ENCODE assay signal across 22 cellular contexts in the genomic region with DNA sequence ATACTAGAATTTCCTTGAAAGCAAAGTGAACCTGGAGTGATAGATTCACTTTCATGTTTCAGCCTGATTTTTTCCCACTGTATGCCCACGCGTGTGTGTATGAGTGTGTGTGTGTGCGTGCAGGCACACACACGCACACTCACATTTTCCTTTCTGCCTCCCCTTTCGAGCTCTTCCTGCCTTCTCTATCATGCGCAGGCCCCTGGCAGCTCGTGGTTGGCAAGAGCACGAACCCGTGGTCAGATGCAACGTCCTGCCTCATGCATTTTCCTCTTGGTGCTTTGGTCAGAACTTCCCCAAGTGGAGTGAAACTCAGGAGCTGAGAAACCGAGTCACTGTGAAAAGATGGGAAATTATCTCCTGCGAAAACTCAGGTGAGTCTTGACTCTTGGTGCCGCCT. TPM values are rescaled to one million over a fixed set of nuclear protein-coding genes. Genes with fewer than 3 reads are reported as not detected.
DNase-seq lines count a peak whose midpoint lies in the region; ATAC-seq and TF ChIP-seq lines count a peak whose summit lies in the region.
"Had no signal": no experiment of that assay in that cellular context is flagged by ENCODE, and none has a peak within 500 bp of the region (broad histone marks: within the 10 kb centered on the region; RNA-seq: fewer than 3 reads in every experiment).

TSS of gene GCSAML (plus strand) at position 288 of the 400 bp plus-strand sequence. CDS start at position 346, 58 bp downstream.

- H3K4me1 Mint-ChIP-seq in activated CD4-positive, alpha-beta T cell treated with anti-CD3 and anti-CD28 coated beads, Interleukin-2, amount 10 ng/mL, durations not matched to agents 7 days and 5 days: peaks cover 8% of the 10 kb centered on the region
- H3K4me1 Mint-ChIP-seq in activated T-helper 17 cell treated with anti-CD3 and anti-CD28 coated beads, Interleukin-2, amount 50 U/mL, for 72 hours: peaks cover 8% of the 10 kb centered on the region
- peaks cover 11 to 13% of the 10 kb centered on the region in 2 donors for H3K4me1 Mint-ChIP-seq in natural killer cell

- H3K4me3 Mint-ChIP-seq in activated CD4-positive, alpha-beta T cell treated with anti-CD3 and anti-CD28 coated beads, Interleukin-2, amount 10 ng/mL, durations not matched to agents 7 days and 5 days: no peak within 1 kb of the TSS
- H3K4me3 Mint-ChIP-seq in activated T-helper 17 cell treated with anti-CD3 and anti-CD28 coated beads, Interleukin-2, amount 50 U/mL, for 72 hours: peak within 1 kb of the TSS; percentile 15
- H3K4me3 Mint-ChIP-seq in natural killer cell: peak within 1 kb of the TSS; percentile 17
- H3K4me3 Mint-ChIP-seq: activated B cell treated with CpG ODN at 0.5 μM for 24 hours; activated CD8-positive, alpha-beta memory T cell treated with anti-CD3 and anti-CD28 coated beads, Interleukin-2, amount 10 ng/mL, durations not matched to agents 7 days and 5 days; neural progenitor cell; T-helper 17 cell had no signal

- TF ChIP-seq CTCF in natural killer cell (IDR thresholded peaks at IDR 0.05): no peak

- intact Hi-C loops in natural killer cell (cut with micrococcal nuclease) (no loop called here), head of caudate nucleus (cut with DNase I) (no loop called here)

- H3K36me3 Mint-ChIP-seq in activated CD4-positive, alpha-beta T cell treated with anti-CD3 and anti-CD28 coated beads, Interleukin-2, amount 10 ng/mL, durations not matched to agents 7 days and 5 days (ENCODE audit: low read depth): no peaks in the 10 kb centered on the region
- no peaks in the 10 kb centered on the region for H3K36me3 Mint-ChIP-seq in activated T-helper 17 cell treated with anti-CD3 and anti-CD28 coated beads, Interleukin-2, amount 50 U/mL, for 72 hours (ENCODE audit: low read depth)
- H3K36me3 Mint-ChIP-seq in natural killer cell: no peaks in the 10 kb centered on the region
- H3K36me3 Mint-ChIP-seq: activated CD8-positive, alpha-beta memory T cell treated with anti-CD3 and anti-CD28 coated beads, Interleukin-2, amount 10 ng/mL, durations not matched to agents 7 days and 5 days; neural progenitor cell had no signal

- CTCF ChIA-PET in activated CD4-positive, alpha-beta T cell treated with anti-CD3 and anti-CD28 coated beads, Interleukin-2, amount 10 ng/mL, durations not matched to agents 7 days and 5 days (lab: Charles Lee): no interaction called here
- CTCF ChIA-PET in HEK293T (lab: Yijun Ruan, JAX): no interaction called here

- ATAC-seq in activated T-helper 17 cell treated with anti-CD3 and anti-CD28 coated beads, Interleukin-2, amount 50 U/mL, for 72 hours (replicated peaks): peak; percentile 64
- ATAC-seq in natural killer cell: peak in 2 of 3 donors; percentile 27 to 28
- ATAC-seq: activated CD8-positive, alpha-beta memory T cell treated with anti-CD3 and anti-CD28 coated beads, Interleukin-2, amount 10 ng/mL, durations not matched to agents 7 days and 5 days; T-helper 17 cell had no signal

- POLR2A ChIA-PET in activated CD4-positive, alpha-beta T cell treated with anti-CD3 and anti-CD28 coated beads, Interleukin-2, amount 10 ng/mL, durations not matched to agents 7 days and 5 days (lab: Charles Lee): no interaction called here
- POLR2A ChIA-PET in HEK293T (lab: Yijun Ruan, JAX): no interaction called here

- peak; percentile 36 for DNase-seq in activated CD4-positive, alpha-beta T cell treated with anti-CD3 and anti-CD28 coated beads for 48 hours
- no peak for DNase-seq in activated CD4-positive, alpha-beta T cell treated with anti-CD3 and anti-CD28 coated beads, Interleukin-2, amount 10 ng/mL, durations not matched to agents 7 days and 5 days
- DNase-seq in HUDEP-2 (lab: John Stamatoyannopoulos, UW; ENCODE audit: unreplicated experiment in 76 of 76) (peak in 42 of 76 experiments; percentile 2 to 69 (median 19)), natural killer cell (no peak), head of caudate nucleus (no peak), HEK293T (ENCODE audit: extremely low spot score) (no peak), NCI-H2029 treated with DMSO at 0.1 percent for 48 hours (lab: John Stamatoyannopoulos, UW) (no peak)
- DNase-seq: activated B cell treated with CpG ODN at 0.5 μM for 24 hours; activated CD8-positive, alpha-beta memory T cell treated with anti-CD3 and anti-CD28 coated beads, Interleukin-2, amount 10 ng/mL, durations not matched to agents 7 days and 5 days; activated effector memory CD4-positive, alpha-beta T cell treated with anti-CD3 and anti-CD28 coated beads, Interleukin-2, amount 50 U/mL, for 16 hours; cortex of kidney; EL; hippocampal formation; MM.1S; NCI-H1694 treated with DMSO at 0.1 percent for 48 hours; T-helper 17 cell; upper lobe of left lung had no signal

- no peaks in the 10 kb centered on the region for H3K9me3 Mint-ChIP-seq in activated CD4-positive, alpha-beta T cell treated with anti-CD3 and anti-CD28 coated beads, Interleukin-2, amount 10 ng/mL, durations not matched to agents 7 days and 5 days
- H3K9me3 Mint-ChIP-seq in activated T-helper 17 cell treated with anti-CD3 and anti-CD28 coated beads, Interleukin-2, amount 50 U/mL, for 72 hours: no peaks in the 10 kb centered on the region
- H3K9me3 Mint-ChIP-seq in natural killer cell: no peaks in the 10 kb centered on the region
- H3K9me3 Mint-ChIP-seq: activated B cell treated with CpG ODN at 0.5 μM for 24 hours, neural progenitor cell had no signal

- no peak within 1 kb of the TSS for H3K27ac Mint-ChIP-seq in activated CD4-positive, alpha-beta T cell treated with anti-CD3 and anti-CD28 coated beads, Interleukin-2, amount 10 ng/mL, durations not matched to agents 7 days and 5 days
- no peak within 1 kb of the TSS for H3K27ac Mint-ChIP-seq in activated T-helper 17 cell treated with anti-CD3 and anti-CD28 coated beads, Interleukin-2, amount 50 U/mL, for 72 hours
- no peak within 1 kb of the TSS for H3K27ac Mint-ChIP-seq in natural killer cell
- H3K27ac Mint-ChIP-seq: activated B cell treated with CpG ODN at 0.5 μM for 24 hours; activated CD8-positive, alpha-beta memory T cell treated with anti-CD3 and anti-CD28 coated beads, Interleukin-2, amount 10 ng/mL, durations not matched to agents 7 days and 5 days; neural progenitor cell; T-helper 17 cell had no signal

- H3K27me3 Mint-ChIP-seq in activated CD4-positive, alpha-beta T cell treated with anti-CD3 and anti-CD28 coated beads, Interleukin-2, amount 10 ng/mL, durations not matched to agents 7 days and 5 days: peaks cover 12% of the 10 kb centered on the region
- H3K27me3 Mint-ChIP-seq in activated T-helper 17 cell treated with anti-CD3 and anti-CD28 coated beads, Interleukin-2, amount 50 U/mL, for 72 hours: peaks cover 30% of the 10 kb centered on the region
- H3K27me3 Mint-ChIP-seq in natural killer cell (ENCODE audit: low read depth in 2 of 2): peaks cover 8 to 10% of the 10 kb centered on the region in 2 donors

TF ChIP-seq in HEK293T, 16 proteins besides CTCF, POLR2A, EP300 and RAD21:
- TF ChIP-seq ZNF384 (IDR thresholded peaks at IDR 0.05): no peak
- TF ChIP-seq HDGF (IDR thresholded peaks at IDR 0.05; ENCODE audit: borderline replicate concordance): no peak
- TF ChIP-seq L3MBTL2 (conservative IDR thresholded peaks at IDR 0.05): no peak
- TF ChIP-seq ARNT (IDR thresholded peaks at IDR 0.05): no peak
- no peak for TF ChIP-seq FOXA1 (IDR thresholded peaks at IDR 0.05)
- no peak for TF ChIP-seq LEF1 (IDR thresholded peaks at IDR 0.05; ENCODE audit: borderline replicate concordance)
- TF ChIP-seq SUZ12 (IDR thresholded peaks at IDR 0.05): no peak
- TF ChIP-seq PKNOX1 (IDR thresholded peaks at IDR 0.05): no peak
- no peak for TF ChIP-seq TARDBP (IDR thresholded peaks at IDR 0.05)
- no peak for TF ChIP-seq FOXM1 (IDR thresholded peaks at IDR 0.05; ENCODE audit: borderline replicate concordance)
- TF ChIP-seq BHLHE40 (IDR thresholded peaks at IDR 0.05; ENCODE audit: borderline replicate concordance): no peak
- no peak for TF ChIP-seq NFRKB (IDR thresholded peaks at IDR 0.05)
- no peak for TF ChIP-seq SP1 (IDR thresholded peaks at IDR 0.05)
- TF ChIP-seq CTBP1 (IDR thresholded peaks at IDR 0.05; ENCODE audit: borderline replicate concordance): no peak
TF ChIP-seq in HEK293T: peak in this region for 0.

RNA-seq across cellular contexts. Expression of gene GCSAML, which starts in this region (rescaled TPM):
- total RNA-seq in activated CD4-positive, alpha-beta T cell treated with anti-CD3 and anti-CD28 coated beads, Interleukin-2, amount 10 ng/mL, durations not matched to agents 7 days and 5 days: not detected
- 1 to 10 TPM in 1 of 2 donors, not detected in 1; 1.1 TPM for total RNA-seq in activated T-helper 17 cell treated with anti-CD3 and anti-CD28 coated beads, Interleukin-2, amount 50 U/mL, for 72 hours
- 10 to 100 TPM in 1 of 3 donors, 1 to 10 TPM in 1, under 1 TPM in 1; 0.19 to 62.1 (median 1.4) TPM for total RNA-seq in natural killer cell
- total RNA-seq: A172; activated B cell treated with CpG ODN at 0.5 μM for 24 hours; activated CD8-positive, alpha-beta memory T cell treated with anti-CD3 and anti-CD28 coated beads, Interleukin-2, amount 10 ng/mL, durations not matched to agents 7 days and 5 days; endothelial cell of umbilical vein; SJSA1 had no signal

Comparison
In these comparisons a context has a peak if more than half of its experiments do, and no peak if none do; other contexts are left out.
1. DNase-seq: peak in activated CD4-positive, alpha-beta T cell treated with anti-CD3 and anti-CD28 coated beads for 48 hours (single experiment) and HUDEP-2 (42 of 76); none in activated CD4-positive, alpha-beta T cell treated with anti-CD3 and anti-CD28 coated beads, Interleukin-2, amount 10 ng/mL, durations not matched to agents 7 days and 5 days (single experiment), natural killer cell (single experiment), head of caudate nucleus (0 of 42), HEK293T (single experiment) and NCI-H2029 treated with DMSO at 0.1 percent for 48 hours (single experiment).